ENCODE assay signal across 29 cellular contexts in the genomic region with DNA sequence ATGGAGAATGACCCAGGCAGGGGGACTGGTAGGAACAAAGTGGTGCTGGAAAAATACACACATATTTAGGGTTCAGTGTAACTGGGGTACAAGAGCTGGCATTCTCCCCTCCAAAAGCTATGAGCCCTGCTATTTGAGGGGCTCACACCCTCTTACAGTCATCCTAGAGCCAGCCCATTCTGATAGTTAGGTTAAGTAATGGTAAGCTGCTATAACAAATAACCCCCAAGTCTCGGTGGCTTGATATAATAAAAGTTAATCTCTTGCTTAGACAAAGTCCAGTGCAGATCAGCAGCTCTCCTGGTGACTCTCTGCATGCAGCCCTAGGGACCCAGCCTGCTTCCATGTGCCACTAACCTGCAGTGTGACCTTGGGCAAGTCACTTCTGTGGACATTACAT.
"Had no signal": no experiment of that assay in that cellular context is flagged by ENCODE, and none has a peak within 500 bp of the region (broad histone marks: within the 10 kb centered on the region; RNA-seq: fewer than 3 reads in every experiment).

No MANE protein-coding gene starts in this region.

- ATAC-seq: naive thymus-derived CD8-positive, alpha-beta T cell; natural killer cell treated with Interleukin-12 subunit alpha and Interleukin-12 subunit beta and Interleukin-15 and Interleukin-18, amount 100 ng/mL, for 72 hours; psoas muscle; right cardiac atrium; sciatic nerve; stimulated activated memory B cell treated with anti-CD40 and anti-IgM and Interleukin-4, amounts not matched to agents 10 μg/mL and 1 μg/mL and 100 μg/mL, for 72 hours; stimulated activated naive CD8-positive, alpha-beta T cell treated with anti-CD3 and anti-CD28 coated beads, Interleukin-15, amount 100 ng/mL, for 72 hours; stimulated activated naive CD8-positive, alpha-beta T cell treated with anti-CD3 and anti-CD28 coated beads, Interleukin-15, Interleukin-2, amounts not matched to agents 100 U/mL and 50 U/mL, for 24 hours; upper lobe of right lung had no signal

- H3K36me3 ChIP-seq: ovary, spleen, suprapubic skin, tibial artery, transverse colon, upper lobe of right lung, uterus had no signal

- H3K4me3 ChIP-seq: ovary, psoas muscle, skin epidermis, smooth muscle cell, spleen, suprapubic skin, testis, tibial artery, transverse colon, upper lobe of right lung, uterus had no signal

- DNase-seq: naive thymus-derived CD8-positive, alpha-beta T cell; nephron progenitor cell; occipital lobe; ovary; posterior cingulate gyrus; psoas muscle; right cardiac atrium; spleen; stimulated activated CD4-positive, alpha-beta T cell treated with anti-CD3 and anti-CD28 coated beads, Interleukin-12 subunit alpha, Interleukin-12 subunit beta, amount 100 ng/mL, for 4 hours; stimulated activated CD4-positive, alpha-beta T cell treated with anti-CD3 and anti-CD28 coated beads, Interleukin-1b, Interleukin-23, amount 100 ng/mL, for 48 hours; stimulated activated CD4-positive, alpha-beta T cell treated with anti-CD3 and anti-CD28 coated beads, Interleukin-4, amount 100 ng/mL, for 1 hour; stimulated activated CD4-positive, alpha-beta T cell treated with anti-CD3 and anti-CD28 coated beads, Interleukin-4, amount 100 ng/mL, for 4 hours; stimulated activated CD8-positive, alpha-beta memory T cell treated with anti-CD3 and anti-CD28 coated beads, Interleukin-4, amount 100 ng/mL, for 48 hours; stimulated activated naive CD4-positive, alpha-beta T cell; stimulated activated naive CD8-positive, alpha-beta T cell treated with anti-CD3 and anti-CD28 coated beads, Interleukin-15, amount 100 ng/mL, for 72 hours; stimulated activated naive CD8-positive, alpha-beta T cell treated with anti-CD3 and anti-CD28 coated beads, Interleukin-15, Interleukin-2, amounts not matched to agents 100 U/mL and 50 U/mL, for 24 hours; substantia nigra; testis; tibial artery; transverse colon; upper lobe of right lung; uterus had no signal

- H3K27me3 ChIP-seq: ovary, spleen, suprapubic skin, testis, transverse colon, upper lobe of right lung, uterus had no signal

- H3K9me3 ChIP-seq: ovary, psoas muscle, spleen, suprapubic skin, testis, transverse colon, upper lobe of right lung, uterus had no signal

- H3K27ac ChIP-seq: ovary, parathyroid adenoma, psoas muscle, skin epidermis, spleen, suprapubic skin, testis, tibial artery, transverse colon, upper lobe of right lung, uterus had no signal

- H3K4me1 ChIP-seq: psoas muscle, tibial artery, transverse colon, uterus had no signal
